8 cellular contexts compared by ENCODE assay signal in genomic region chr1:2228157-2228594, GRCh38. TPM values are rescaled to one million over a fixed set of nuclear protein-coding genes. Genes with fewer than 3 reads are reported as not detected.
DNase-seq lines count a peak whose midpoint lies in the region; ATAC-seq and TF ChIP-seq lines count a peak whose summit lies in the region.

SKI (plus strand) TSS chr1:2228319; CDS start chr1:2228767, 448 bp downstream.

- H3K36me3 ChIP-seq in Caco-2 (ENCODE audit: control insufficient read depth, insufficient read depth, low read length) (no peaks in the 10 kb centered on the region), RWPE2 (ENCODE audit: low read depth) (peaks cover 9% of the 10 kb centered on the region; the same call in 1 of the 2 replicates), fibroblast of lung (ENCODE audit: control insufficient read depth, insufficient read depth, low read length) (peaks cover 9% of the 10 kb centered on the region), neutrophil (no peaks in the 10 kb centered on the region)

- intact Hi-C loops in Caco-2 (cut with micrococcal nuclease; ENCODE audit: unreplicated experiment): loop anchor here (10.0 kb wide), 1 partner anchor 87 kb away; no protein-coding TSS in a partner anchor

- H3K4me1 ChIP-seq in Caco-2: no peaks in the 10 kb centered on the region
- peaks cover 2% of the 10 kb centered on the region for H3K4me1 ChIP-seq in RWPE2 (ENCODE audit: insufficient read depth, poor library complexity, severe bottlenecking)
- H3K4me1 ChIP-seq in fibroblast of lung (ENCODE audit: control insufficient read depth, extremely low read depth, insufficient read depth, low read length): peaks cover 9% of the 10 kb centered on the region
- H3K4me1 ChIP-seq in neutrophil (ENCODE audit: control insufficient read depth in 1 of 2, insufficient read depth in 1 of 2, low read depth in 1 of 2, low read length in 1 of 2): peaks cover 45 to 48% of the 10 kb centered on the region in 2 experiments

- H2AFZ ChIP-seq in fibroblast of lung (ENCODE audit: low read length): peak within 1 kb of the TSS; percentile 35

- H3K9me3 ChIP-seq in Caco-2: no peaks in the 10 kb centered on the region
- no peaks in the 10 kb centered on the region for H3K9me3 ChIP-seq in RWPE2 (ENCODE audit: severe bottlenecking)
- no peaks in the 10 kb centered on the region for H3K9me3 ChIP-seq in fibroblast of lung (ENCODE audit: control insufficient read depth, insufficient read depth, low read depth, low read length)
- H3K9me3 ChIP-seq in neutrophil: no peaks in the 10 kb centered on the region

- no TSS peak for BruUV-seq in Caco-2 (replicated peaks; lab: Mats Ljungman, UMichigan)

- H3K4me3 ChIP-seq in Caco-2 (ENCODE audit: low read depth, low read length) (peak within 1 kb of the TSS; percentile 86), RWPE2 (ENCODE audit: severe bottlenecking) (peak within 1 kb of the TSS; percentile 98), fibroblast of lung (replicated peaks in 1 of 4; ENCODE audit: control extremely low read depth in 1 of 4, insufficient read depth in 1 of 4, low read depth in 3 of 4, low read length in 4 of 4) (peak within 1 kb of the TSS; percentile 69 to 90 (median 79)), neutrophil (ENCODE audit: low read depth in 1 of 2, low read length in 1 of 2) (peak within 1 kb of the TSS; percentile 85 to 97)

- no peaks in the 10 kb centered on the region for H3K9me3 Mint-ChIP-seq in Caco-2 (ENCODE audit: unreplicated experiment)

- peaks cover 46% of the 10 kb centered on the region for H3K79me2 ChIP-seq in fibroblast of lung (ENCODE audit: control insufficient read depth, insufficient read depth, low read length)

- POLR2A ChIA-PET in Caco-2 (lab: Charles Lee): interaction anchor here (2.4 kb wide), 1 partner anchor 33 kb away, joined by 7 read pairs; the partner anchor contains the start of gene FAAP20

- no peak for ATAC-seq in RWPE2 (ENCODE audit: low read depth)

- peak within 1 kb of the TSS; percentile 29 for H3K27ac Mint-ChIP-seq in Caco-2 (ENCODE audit: unreplicated experiment)

- H3K4me3 Mint-ChIP-seq in Caco-2 (ENCODE audit: unreplicated experiment): peak within 1 kb of the TSS; percentile 83

- H3K27me3 ChIP-seq in Caco-2 (replicated peaks; ENCODE audit: control insufficient read depth, insufficient read depth, low read length) (no peaks in the 10 kb centered on the region), RWPE2 (ENCODE audit: insufficient read depth, poor library complexity, severe bottlenecking) (no peaks in the 10 kb centered on the region), fibroblast of lung (ENCODE audit: control insufficient read depth, insufficient read depth, low read length) (no peaks in the 10 kb centered on the region), neutrophil (peaks cover 30% of the 10 kb centered on the region)

- DNase-seq in Caco-2 (no peak), RWPE2 (ENCODE audit: low spot score) (no peak), fibroblast of lung (ENCODE audit: low read depth in 2 of 2) (no peak), dedifferentiated amniotic fluid mesenchymal stem cell (ENCODE audit: extremely low spot score) (no peak), NCI-H2196 (lab: John Stamatoyannopoulos, UW; ENCODE audit: unreplicated experiment) (no peak), HUDEP-2 (lab: John Stamatoyannopoulos, UW; ENCODE audit: unreplicated experiment in 76 of 76) (no peak), NCI-H1436 (lab: John Stamatoyannopoulos, UW) (no peak)

- H3K27ac ChIP-seq in RWPE2 (ENCODE audit: poor library complexity, severe bottlenecking) (peak within 1 kb of the TSS; percentile 90), fibroblast of lung (ENCODE audit: insufficient read depth, low read length) (peak within 1 kb of the TSS; percentile 97), neutrophil (peak within 1 kb of the TSS; percentile 91)

- CTCF ChIA-PET in Caco-2 (lab: Charles Lee): no interaction called here

- peak within 1 kb of the TSS; percentile 99 for H3K4me2 ChIP-seq in fibroblast of lung (ENCODE audit: extremely low read depth, insufficient read depth, low read length)

- peaks cover 9% of the 10 kb centered on the region for H3K4me1 Mint-ChIP-seq in Caco-2 (ENCODE audit: low read depth, unreplicated experiment)

- no peaks in the 10 kb centered on the region for H3K27me3 Mint-ChIP-seq in Caco-2 (ENCODE audit: insufficient read depth, unreplicated experiment)

- no peak for TF ChIP-seq CTCF in Caco-2 (IDR thresholded peaks at IDR 0.05; ENCODE audit: insufficient read depth in 1 of 2, low read depth in 1 of 2, low read length in 1 of 2, severe bottlenecking in 1 of 2, unreplicated experiment in 1 of 2)
- no peak for TF ChIP-seq CTCF in RWPE2 (IDR thresholded peaks at IDR 0.05; ENCODE audit: poor library complexity, severe bottlenecking)
- TF ChIP-seq CTCF in fibroblast of lung (conservative IDR thresholded peaks at IDR 0.05 in 1 of 2, IDR thresholded peaks at IDR 0.05 in 1 of 2; ENCODE audit: low read depth in 1 of 2, low read length in 2 of 2): no peak
- no peak for TF ChIP-seq CTCF in neutrophil (IDR thresholded peaks at IDR 0.05)

- peak within 1 kb of the TSS; percentile 99 for H3K9ac ChIP-seq in fibroblast of lung (ENCODE audit: insufficient read depth, low read length)

- H3K36me3 Mint-ChIP-seq in Caco-2 (ENCODE audit: insufficient read depth, unreplicated experiment): peaks cover 10% of the 10 kb centered on the region

- peaks cover 4% of the 10 kb centered on the region for H4K20me1 ChIP-seq in fibroblast of lung (ENCODE audit: control insufficient read depth, extremely low read depth, insufficient read depth, low read length)

RNA-seq across cellular contexts. Expression of gene SKI, which starts in this region (rescaled TPM):
- total RNA-seq in Caco-2 (2022) (38.2 and 39.8 TPM in 2 replicates), fibroblast of lung (18.0 and 21.8 TPM in 2 replicates)
- 11.6 and 18.3 TPM in 2 replicates for polyA plus RNA-seq in fibroblast of lung
- 30.8 and 38.0 TPM in 2 replicates for polyA plus RNA-seq in fibroblast of lung (2012)
- polyA minus RNA-seq in fibroblast of lung (ENCODE audit: low replicate concordance): 18.0 and 19.2 TPM in 2 replicates
